Comparison of ENCODE assay signal across 10 cellular contexts in the genomic region with DNA sequence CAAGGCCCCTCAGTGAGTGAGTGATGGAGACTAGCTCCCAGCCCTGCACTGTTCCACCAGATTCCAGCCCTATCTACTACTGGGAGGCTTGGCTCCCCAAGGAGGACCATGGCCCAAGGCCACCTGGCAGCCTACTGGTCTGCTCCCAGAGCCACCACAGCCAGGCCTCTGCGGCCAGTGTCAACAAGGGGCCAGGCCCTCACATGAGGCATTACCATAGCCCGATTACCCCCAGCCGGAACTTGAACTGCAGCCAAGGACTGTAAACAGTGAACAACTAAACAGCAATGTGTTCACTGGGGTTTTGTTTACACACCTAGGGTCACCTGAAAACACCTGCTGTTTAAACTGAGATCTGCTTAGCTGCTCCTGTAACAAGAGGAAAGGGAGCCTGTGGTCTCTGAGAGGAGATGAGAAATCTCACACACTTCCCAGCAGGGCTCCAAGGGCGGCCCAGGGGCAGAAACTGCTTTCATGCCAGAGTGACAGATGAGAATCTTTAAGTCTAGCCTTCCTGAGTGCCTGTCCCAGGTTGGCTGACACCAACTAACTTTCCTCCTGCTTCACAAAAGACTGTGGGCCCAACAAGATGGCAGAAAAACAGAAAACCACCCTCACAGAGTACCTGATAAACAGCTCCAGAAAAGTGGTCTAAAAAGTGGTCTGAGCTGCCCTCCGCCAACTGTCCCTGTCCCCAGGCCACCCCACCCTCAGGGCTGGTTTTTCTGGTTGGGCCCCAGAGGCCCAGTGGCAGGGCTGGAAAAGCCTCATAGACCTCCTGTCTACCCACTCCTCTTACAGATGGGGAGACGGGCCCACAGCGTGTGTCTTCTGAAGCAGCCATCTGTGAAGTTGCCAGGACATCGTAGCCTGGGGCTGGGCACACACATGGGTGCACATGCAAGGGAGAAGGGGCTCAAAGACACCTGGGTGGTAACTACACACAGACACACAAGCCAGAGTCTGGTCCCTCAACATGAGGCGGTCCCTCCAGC. TPM values are rescaled to one million over a fixed set of nuclear protein-coding genes. Genes with fewer than 3 reads are reported as not detected.
DNase-seq lines count a peak whose midpoint lies in the region; ATAC-seq and TF ChIP-seq lines count a peak whose summit lies in the region.
"Had no signal": no experiment of that assay in that cellular context is flagged by ENCODE, and none has a peak within 500 bp of the region (broad histone marks: within the 10 kb centered on the region; RNA-seq: fewer than 3 reads in every experiment).

No MANE protein-coding gene starts in this region.

- ATAC-seq in GM19463 (IDR thresholded peaks at IDR 0.05; ENCODE audit: unreplicated experiment), result no peak

- WGBS in ovary, 3 donors, result 62 to 66% (median 63%) methylated on average over 9 of the region's 9 CpGs

- H3K27ac ChIP-seq in duodenal mucosa (ENCODE audit: low read depth, low read length) (peak overlapping the region; percentile 58), ovary (peak overlapping the region in 1 of 2 donors; percentile 41)

- no peak for TF ChIP-seq POLR2A in ovary (IDR thresholded peaks at IDR 0.05)

- H3K27me3 ChIP-seq in duodenal mucosa (ENCODE audit: control insufficient read depth in 1 of 2, insufficient read depth in 2 of 2, low read length in 2 of 2) (no peaks in the 10 kb centered on the region), ovary (no peaks in the 10 kb centered on the region)

- H3K36me3 ChIP-seq in duodenal mucosa (ENCODE audit: control insufficient read depth in 1 of 2, insufficient read depth in 2 of 2, low read length in 2 of 2), result peaks cover 63 to 83% of the 10 kb centered on the region in 2 donors
- no peaks in the 10 kb centered on the region for H3K36me3 ChIP-seq in ovary

- peak overlapping the region in 1 of 2 donors; percentile 5 for H3K9ac ChIP-seq in duodenal mucosa (ENCODE audit: low read depth in 1 of 2, low read length in 2 of 2)

- H3K4me1 ChIP-seq in duodenal mucosa (ENCODE audit: control insufficient read depth in 1 of 2, insufficient read depth in 2 of 2, low read length in 2 of 2), result peaks cover 7 to 22% of the 10 kb centered on the region in 2 donors
- H3K4me1 ChIP-seq in ovary (ENCODE audit: insufficient read depth), result peaks cover 10% of the 10 kb centered on the region

- intact Hi-C loops in ovary (cut with DNase I), result no loop called here

- no peak overlapping the region for H3K4me3 ChIP-seq in duodenal mucosa (ENCODE audit: low read depth in 1 of 2, low read length in 2 of 2)
- H3K4me3 ChIP-seq in ovary, result no peak overlapping the region

- peak; percentile 94 for DNase-seq in DMS79 (lab: John Stamatoyannopoulos, UW)
- DNase-seq in NCI-H2171 (lab: John Stamatoyannopoulos, UW), result peak; percentile 65
- peak in 4 of 5 donors; percentile 50 to 75 (median 60) for DNase-seq in ovary
- DNase-seq in foreskin melanocyte, result no peak
- no peak for DNase-seq in HCEC 1CT
- no peak for DNase-seq in glomerular visceral epithelial cell (ENCODE audit: extremely low spot score)
- DNase-seq: EL; stimulated activated CD4-positive, alpha-beta T cell treated with anti-CD3 and anti-CD28 coated beads, Interleukin-4, amount 100 ng/mL, for 24 hours had no signal

- no peaks in the 10 kb centered on the region for H3K9me3 ChIP-seq in duodenal mucosa (ENCODE audit: control insufficient read depth in 1 of 2, low read length in 2 of 2)
- H3K9me3 ChIP-seq in ovary, result no peaks in the 10 kb centered on the region

- no peak for TF ChIP-seq EP300 in ovary (IDR thresholded peaks at IDR 0.05)

- no peak for TF ChIP-seq CTCF in ovary (IDR thresholded peaks at IDR 0.05)

RNA-seq across cellular contexts. Expression of a gene that starts 28.8 kb away (rescaled TPM):
- total RNA-seq in ovary, result 10 to 100 TPM; 30.0 to 96.6 (median 64.0) TPM
- polyA plus RNA-seq in ovary, result 10 to 100 TPM; 33.0 to 40.1 TPM

Comparison
In these comparisons a context has a peak if more than half of its experiments do, and no peak if none do; other contexts are left out.
1. DNase-seq: peak in DMS79 (single experiment), NCI-H2171 (single experiment) and ovary (4 of 5); none in foreskin melanocyte (single experiment), HCEC 1CT (single experiment) and glomerular visceral epithelial cell (single experiment).